ENCODE assay signal across 8 cellular contexts in the genomic region with DNA sequence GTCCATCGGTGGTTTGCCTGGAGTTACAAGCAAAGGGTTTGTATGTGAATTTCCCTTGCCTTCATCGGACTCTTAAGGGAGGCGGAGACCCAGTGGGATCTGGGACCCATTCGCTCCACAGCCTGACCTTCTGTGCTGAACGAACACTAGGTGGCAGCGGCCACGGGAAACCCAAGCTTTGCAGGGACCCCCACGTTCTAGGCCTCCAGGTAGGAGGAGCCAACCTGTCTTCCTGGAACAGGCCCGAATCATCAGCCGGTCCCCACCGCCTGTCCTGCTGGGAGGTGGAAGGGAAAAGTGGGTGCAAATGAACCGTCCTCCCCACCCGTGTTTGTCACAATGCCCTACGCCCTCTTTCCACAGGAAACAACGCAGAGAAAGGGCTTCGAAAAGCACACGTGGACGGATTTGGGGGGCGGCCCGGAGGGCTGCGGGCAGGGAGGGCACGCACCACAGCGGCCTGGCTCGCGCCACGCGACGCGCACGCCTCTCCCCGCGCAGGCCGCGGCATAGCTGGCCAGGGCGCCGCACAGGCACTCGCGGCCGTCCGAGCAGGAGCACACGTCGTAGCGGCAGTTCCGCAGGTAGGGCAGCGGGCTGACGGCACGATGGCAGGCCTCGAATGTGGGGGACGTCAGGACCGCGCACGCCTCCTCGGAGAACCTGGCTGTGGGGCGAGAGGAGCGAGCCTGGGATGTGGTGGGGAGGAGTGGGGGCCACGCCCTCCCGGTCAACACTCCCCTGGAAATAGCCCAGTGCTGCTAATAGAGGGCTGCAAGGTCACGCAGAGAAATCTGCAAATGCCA.
DNase-seq lines count a peak whose midpoint lies in the region; ATAC-seq and TF ChIP-seq lines count a peak whose summit lies in the region.

No MANE protein-coding gene starts in this region.

- H3K36me3 ChIP-seq in stomach = no peaks in the 10 kb centered on the region

- DNase-seq in activated CD4-positive, alpha-beta T cell treated with anti-CD3 and anti-CD28 coated beads for 48 hours = peak; percentile 26
- DNase-seq in activated CD4-positive, alpha-beta T cell treated with anti-CD3 and anti-CD28 coated beads, Interleukin-2, amount 10 ng/mL, durations not matched to agents 7 days and 5 days = no peak
- DNase-seq in activated B cell treated with CpG ODN at 0.5 μM for 24 hours (no peak), left ventricle myocardium superior (peak; percentile 29), stomach (no peak), occipital lobe (lab: John Stamatoyannopoulos, UW) (no peak), NCI-H187 treated with DMSO at 0.1 percent for 48 hours (lab: John Stamatoyannopoulos, UW) (no peak)

- TF ChIP-seq EP300 in stomach (IDR thresholded peaks at IDR 0.05) = no peak

- peaks cover 0 to 36% (median 10%) of the 10 kb centered on the region in 3 donors for H3K27me3 ChIP-seq in stomach

- 20 to 27% (median 25%) methylated on average over 44 to 58 of the region's 58 CpGs for WGBS in stomach, 5 donors

- POLR2A ChIA-PET in activated CD4-positive, alpha-beta T cell treated with anti-CD3 and anti-CD28 coated beads, Interleukin-2, amount 10 ng/mL, durations not matched to agents 7 days and 5 days (lab: Charles Lee) = no interaction called here
- POLR2A ChIA-PET in activated B cell treated with CpG ODN at 0.5 μM for 24 hours (lab: Charles Lee) = no interaction called here

- no peak for TF ChIP-seq POLR2A in stomach (IDR thresholded peaks at IDR 0.05)

- H3K27me3 Mint-ChIP-seq in activated CD4-positive, alpha-beta T cell treated with anti-CD3 and anti-CD28 coated beads, Interleukin-2, amount 10 ng/mL, durations not matched to agents 7 days and 5 days = peaks cover 22% of the 10 kb centered on the region
- peaks cover 25% of the 10 kb centered on the region for H3K27me3 Mint-ChIP-seq in activated B cell treated with CpG ODN at 0.5 μM for 24 hours

- intact Hi-C loops in activated B cell treated with CpG ODN at 0.5 μM for 24 hours (cut with micrococcal nuclease) = no loop called here
- intact Hi-C loops in left ventricle myocardium superior (cut with micrococcal nuclease) = no loop called here
- intact Hi-C loops in stomach (cut with DNase I; ENCODE audit: low total_unique reads) = loop anchor here (5.0 kb wide), 1 partner anchor 216 kb away; no protein-coding TSS in a partner anchor

- H3K4me1 Mint-ChIP-seq in activated CD4-positive, alpha-beta T cell treated with anti-CD3 and anti-CD28 coated beads, Interleukin-2, amount 10 ng/mL, durations not matched to agents 7 days and 5 days = no peaks in the 10 kb centered on the region
- H3K4me1 Mint-ChIP-seq in activated B cell treated with CpG ODN at 0.5 μM for 24 hours = no peaks in the 10 kb centered on the region

- H3K27ac ChIP-seq in stomach = no peak overlapping the region

- CTCF ChIA-PET in activated CD4-positive, alpha-beta T cell treated with anti-CD3 and anti-CD28 coated beads, Interleukin-2, amount 10 ng/mL, durations not matched to agents 7 days and 5 days (lab: Charles Lee) = interaction anchor here (0.6 to 1.5 kb wide), 4 partner anchors 9 to 274 kb away, joined by 3 to 4 read pairs (median 3); no protein-coding TSS in a partner anchor
- CTCF ChIA-PET in activated B cell treated with CpG ODN at 0.5 μM for 24 hours (lab: Charles Lee) = no interaction called here

- H3K9me3 ChIP-seq in stomach = no peaks in the 10 kb centered on the region

- peaks cover 7 to 10% (median 8%) of the 10 kb centered on the region in 4 donors for H3K4me1 ChIP-seq in stomach

- no peak overlapping the region for H3K4me3 Mint-ChIP-seq in activated CD4-positive, alpha-beta T cell treated with anti-CD3 and anti-CD28 coated beads, Interleukin-2, amount 10 ng/mL, durations not matched to agents 7 days and 5 days
- H3K4me3 Mint-ChIP-seq in activated B cell treated with CpG ODN at 0.5 μM for 24 hours = peak overlapping the region; percentile 38

- TF ChIP-seq CTCF in activated B cell treated with CpG ODN at 0.5 μM for 24 hours (IDR thresholded peaks at IDR 0.05) (no peak), stomach (IDR thresholded peaks at IDR 0.05) (no peak)

- H3K9me3 Mint-ChIP-seq in activated CD4-positive, alpha-beta T cell treated with anti-CD3 and anti-CD28 coated beads, Interleukin-2, amount 10 ng/mL, durations not matched to agents 7 days and 5 days = no peaks in the 10 kb centered on the region
- no peaks in the 10 kb centered on the region for H3K9me3 Mint-ChIP-seq in activated B cell treated with CpG ODN at 0.5 μM for 24 hours

- no peak overlapping the region for H3K27ac Mint-ChIP-seq in activated CD4-positive, alpha-beta T cell treated with anti-CD3 and anti-CD28 coated beads, Interleukin-2, amount 10 ng/mL, durations not matched to agents 7 days and 5 days
- no peak overlapping the region for H3K27ac Mint-ChIP-seq in activated B cell treated with CpG ODN at 0.5 μM for 24 hours

- H3K4me3 ChIP-seq in stomach = peak overlapping the region in 3 of 4 donors; percentile 5 to 36 (median 19)

- peak; percentile 34 for ATAC-seq in activated B cell treated with CpG ODN at 0.5 μM for 24 hours (ENCODE audit: low read depth)
- ATAC-seq in left ventricle myocardium superior = no peak
- ATAC-seq in HG03342 (IDR thresholded peaks at IDR 0.05; ENCODE audit: unreplicated experiment) = no peak

- no peaks in the 10 kb centered on the region for H3K36me3 Mint-ChIP-seq in activated CD4-positive, alpha-beta T cell treated with anti-CD3 and anti-CD28 coated beads, Interleukin-2, amount 10 ng/mL, durations not matched to agents 7 days and 5 days (ENCODE audit: low read depth)
- no peaks in the 10 kb centered on the region for H3K36me3 Mint-ChIP-seq in activated B cell treated with CpG ODN at 0.5 μM for 24 hours (ENCODE audit: low read depth)

Comparison
In these comparisons a context has a peak if more than half of its experiments do, and no peak if none do; other contexts are left out.
1. DNase-seq: peak in activated CD4-positive, alpha-beta T cell treated with anti-CD3 and anti-CD28 coated beads for 48 hours (single experiment) and left ventricle myocardium superior (single experiment); none in activated CD4-positive, alpha-beta T cell treated with anti-CD3 and anti-CD28 coated beads, Interleukin-2, amount 10 ng/mL, durations not matched to agents 7 days and 5 days (single experiment), activated B cell treated with CpG ODN at 0.5 μM for 24 hours (single experiment), stomach (single experiment), occipital lobe (single experiment) and NCI-H187 treated with DMSO at 0.1 percent for 48 hours (single experiment).